8 cellular contexts compared by ENCODE assay signal in genomic region chr13:50911051-50911690, GRCh38. TPM values are rescaled to one million over a fixed set of nuclear protein-coding genes. Genes with fewer than 3 reads are reported as not detected.
A peak's percentile ranks its signal among the peaks of the same experiment; 100 is the strongest.
DNase-seq lines count a peak whose midpoint lies in the region; ATAC-seq and TF ChIP-seq lines count a peak whose summit lies in the region.

No MANE protein-coding gene starts in this region.

- H3K4me2 ChIP-seq in PC-9: peak overlapping the region; percentile 81

- POLR2A ChIA-PET in PC-9 (lab: Charles Lee; ENCODE audit: unreplicated experiment): no interaction called here

- no peaks in the 10 kb centered on the region for H3K9me2 ChIP-seq in PC-9 (ENCODE audit: insufficient read depth)

- peak; percentile 71 for DNase-seq in activated CD4-positive, alpha-beta T cell treated with anti-CD3 and anti-CD28 coated beads, Interleukin-2, amount 10 ng/mL, durations not matched to agents 24 days and 14 days
- DNase-seq in activated CD4-positive, alpha-beta T cell treated with anti-CD3 and anti-CD28 coated beads for 48 hours: no peak
- DNase-seq in PC-9 (no peak), dorsolateral prefrontal cortex (no peak), progenitor cell of endocrine pancreas (ENCODE audit: low spot score, unreplicated experiment) (no peak), ureter (ENCODE audit: low spot score) (no peak), globus pallidus (ENCODE audit: low spot score) (no peak)

- H3K9me3 ChIP-seq in PC-9 (ENCODE audit: insufficient read depth, low read depth): no peaks in the 10 kb centered on the region

- no peak for ATAC-seq in GM19351 (IDR thresholded peaks at IDR 0.05; ENCODE audit: unreplicated experiment)

- peaks cover 2% of the 10 kb centered on the region for H3K36me3 Mint-ChIP-seq in activated CD4-positive, alpha-beta T cell treated with anti-CD3 and anti-CD28 coated beads, Interleukin-2, amount 10 ng/mL, durations not matched to agents 24 days and 14 days (ENCODE audit: low read depth)
- no peaks in the 10 kb centered on the region for H3K36me3 Mint-ChIP-seq in progenitor cell of endocrine pancreas (ENCODE audit: insufficient read depth)

- peaks cover 17% of the 10 kb centered on the region for H3K4me1 ChIP-seq in PC-9 (replicated peaks; ENCODE audit: insufficient read depth)

- H3K27me3 Mint-ChIP-seq in activated CD4-positive, alpha-beta T cell treated with anti-CD3 and anti-CD28 coated beads, Interleukin-2, amount 10 ng/mL, durations not matched to agents 24 days and 14 days: no peaks in the 10 kb centered on the region
- peaks cover 3% of the 10 kb centered on the region for H3K27me3 Mint-ChIP-seq in progenitor cell of endocrine pancreas

- no peaks in the 10 kb centered on the region for H3K9me3 Mint-ChIP-seq in activated CD4-positive, alpha-beta T cell treated with anti-CD3 and anti-CD28 coated beads, Interleukin-2, amount 10 ng/mL, durations not matched to agents 24 days and 14 days
- H3K9me3 Mint-ChIP-seq in progenitor cell of endocrine pancreas (ENCODE audit: low read depth): no peaks in the 10 kb centered on the region

- no peak for TF ChIP-seq CTCF in PC-9 (conservative IDR thresholded peaks at IDR 0.05)
- TF ChIP-seq CTCF in dorsolateral prefrontal cortex (IDR thresholded peaks at IDR 0.05 in 54 of 56, conservative IDR thresholded peaks at IDR 0.05 in 2 of 56; ENCODE audit: low read depth in 1 of 56, partially characterized antibody in 56 of 56): no peak
- no peak for TF ChIP-seq CTCF in progenitor cell of endocrine pancreas (IDR thresholded peaks at IDR 0.05; ENCODE audit: unreplicated experiment)

- BruUV-seq in PC-9 (replicated peaks; lab: Mats Ljungman, UMichigan): TSS peak; percentile 22

- intact Hi-C loops in activated CD4-positive, alpha-beta T cell treated with anti-CD3 and anti-CD28 coated beads, Interleukin-2, amount 10 ng/mL, durations not matched to agents 24 days and 14 days (cut with micrococcal nuclease): loop anchor here (1.0 to 10.0 kb wide), 6 partner anchors 18 to 914 kb away; partner anchors contain the start of gene TRIM13
- intact Hi-C loops in PC-9 (cut with micrococcal nuclease; ENCODE audit: unreplicated experiment) (loop anchor here (2.0 to 10.0 kb wide), 6 partner anchors 109 to 1616 kb away; partner anchors contain the start of gene TRIM13), dorsolateral prefrontal cortex (cut with DNase I) (loop anchor here (5.0 kb wide), 2 partner anchors 829 to 914 kb away; partner anchors contain the start of gene TRIM13 (in 1 of the 2))

- peaks cover 42% of the 10 kb centered on the region for H3K4me1 Mint-ChIP-seq in activated CD4-positive, alpha-beta T cell treated with anti-CD3 and anti-CD28 coated beads, Interleukin-2, amount 10 ng/mL, durations not matched to agents 24 days and 14 days
- H3K4me1 Mint-ChIP-seq in progenitor cell of endocrine pancreas (ENCODE audit: low read depth): peaks cover 26% of the 10 kb centered on the region

- H2AFZ ChIP-seq in PC-9: peak overlapping the region; percentile 96

- H3K36me3 ChIP-seq in PC-9 (ENCODE audit: low read depth): no peaks in the 10 kb centered on the region

- H3F3A ChIP-seq in PC-9 (ENCODE audit: insufficient read depth, low read depth): peaks cover 15% of the 10 kb centered on the region; the same call in 1 of the 2 replicates

- H3K4me3 ChIP-seq in PC-9 (peak overlapping the region; percentile 96), dorsolateral prefrontal cortex (peak overlapping the region in 54 of 59 donors; percentile 69 to 97 (median 86))

- no peaks in the 10 kb centered on the region for H3K27me3 ChIP-seq in PC-9 (ENCODE audit: insufficient read depth, low read depth)
- H3K27me3 ChIP-seq in dorsolateral prefrontal cortex: no peaks in the 10 kb centered on the region

- H3K27ac Mint-ChIP-seq in activated CD4-positive, alpha-beta T cell treated with anti-CD3 and anti-CD28 coated beads, Interleukin-2, amount 10 ng/mL, durations not matched to agents 24 days and 14 days: peak overlapping the region; percentile 99
- H3K27ac Mint-ChIP-seq in progenitor cell of endocrine pancreas: peak overlapping the region; percentile 69

- H4K20me1 ChIP-seq in PC-9 (ENCODE audit: insufficient read depth): no peaks in the 10 kb centered on the region

- peak overlapping the region; percentile 98 for H3K4me3 Mint-ChIP-seq in activated CD4-positive, alpha-beta T cell treated with anti-CD3 and anti-CD28 coated beads, Interleukin-2, amount 10 ng/mL, durations not matched to agents 24 days and 14 days
- H3K4me3 Mint-ChIP-seq in progenitor cell of endocrine pancreas (ENCODE audit: low read depth): peak overlapping the region; percentile 83

- peaks cover 54% of the 10 kb centered on the region for H3K79me2 ChIP-seq in PC-9 (ENCODE audit: low read depth)

- H3K27ac ChIP-seq in PC-9: peak overlapping the region; percentile 70; the same call in 1 of the 2 replicates
- peak overlapping the region in 41 of 59 donors; percentile 11 to 97 (median 89) for H3K27ac ChIP-seq in dorsolateral prefrontal cortex

- CTCF ChIA-PET in PC-9 (lab: Charles Lee): interaction anchor here (0.7 to 1.8 kb wide), 7 partner anchors 553 to 1118 kb away, joined by 3 to 13 read pairs (median 5); partner anchors contain the start of genes KPNA3, SPRYD7 and TRIM13

RNA-seq across cellular contexts. Expression of gene RNASEH2B, which starts 1.6 kb away (rescaled TPM):
- 57.9 and 61.0 TPM in 2 replicates for total RNA-seq in activated CD4-positive, alpha-beta T cell treated with anti-CD3 and anti-CD28 coated beads, Interleukin-2, amount 10 ng/mL, durations not matched to agents 24 days and 14 days
- total RNA-seq in PC-9 (2021): 45.2 and 45.8 TPM in 2 replicates
- total RNA-seq in dorsolateral prefrontal cortex: 10 to 100 TPM; 30.4 to 70.7 (median 48.7) TPM
- 43.1 and 43.3 TPM in 2 replicates for total RNA-seq in progenitor cell of endocrine pancreas
- total RNA-seq in ureter: 67.2 TPM
